Comparison of ENCODE assay signal across 13 cellular contexts in genomic region chr1:33336580-33336979, GRCh38. TPM values are rescaled to one million over a fixed set of nuclear protein-coding genes. Genes with fewer than 3 reads are reported as not detected.
A peak's percentile ranks its signal among the peaks of the same experiment; 100 is the strongest.
DNase-seq lines count a peak whose midpoint lies in the region; ATAC-seq and TF ChIP-seq lines count a peak whose summit lies in the region.
"Had no signal": no experiment of that assay in that cellular context is flagged by ENCODE, and none has a peak within 500 bp of the region (broad histone marks: within the 10 kb centered on the region; RNA-seq: fewer than 3 reads in every experiment).

No MANE protein-coding gene starts in this region.

- no peak for TF ChIP-seq CTCF in tibial artery (IDR thresholded peaks at IDR 0.05)
- no peak for TF ChIP-seq CTCF in CD4-positive, alpha-beta T cell (IDR thresholded peaks at IDR 0.05)

- peak overlapping the region; percentile 95 to 98 for H3K27ac ChIP-seq in tibial artery
- H3K27ac ChIP-seq in CD4-positive, alpha-beta T cell (ENCODE audit: low read depth, low read length), result no peak overlapping the region

- DNase-seq in NCI-H446 (lab: John Stamatoyannopoulos, UW) (peak; percentile 30 to 47), NCI-H446 treated with DMSO at 0.1 percent for 48 hours (lab: John Stamatoyannopoulos, UW) (no peak), SHP77 (lab: John Stamatoyannopoulos, UW) (peak; percentile 74 to 84), left lobe of liver (ENCODE audit: low spot score) (peak; percentile 33), tibial artery (no peak), middle frontal gyrus (ENCODE audit: extremely low spot score, low spot score) (no peak)
- DNase-seq in CD4-positive, alpha-beta T cell, result no peak
- DNase-seq: activated CD4-positive, alpha-beta T cell treated with anti-CD3 and anti-CD28 coated beads for 36 hours had no signal

- peaks cover 7 to 34% (median 21%) of the 10 kb centered on the region in 3 donors for H3K36me3 ChIP-seq in tibial artery

- CTCF ChIA-PET in CD4-positive, alpha-beta T cell (lab: Charles Lee), result no interaction called here

- peaks cover 43% of the 10 kb centered on the region for H3K36me3 Mint-ChIP-seq in CD4-positive, alpha-beta T cell (ENCODE audit: low read depth)

- H3K9me3 ChIP-seq in tibial artery, result no peaks in the 10 kb centered on the region
- no peaks in the 10 kb centered on the region for H3K9me3 ChIP-seq in CD4-positive, alpha-beta T cell (ENCODE audit: control insufficient read depth, low read length)

- peaks cover 52% of the 10 kb centered on the region for H3K4me1 Mint-ChIP-seq in CD4-positive, alpha-beta T cell (ENCODE audit: low read depth)

- no peaks in the 10 kb centered on the region for H3K9me3 Mint-ChIP-seq in CD4-positive, alpha-beta T cell
- H3K9me3 Mint-ChIP-seq: activated T-helper 2 cell treated with anti-CD3 and anti-CD28 coated beads, Interferon-gamma antibody, Interleukin-2, Interleukin-4, amounts not matched to agents 10 μg/mL and 5 μg/mL and 100 μg/mL, durations not matched to agents 14 hours and 24 hours and 36 hours had no signal

- POLR2A ChIA-PET in CD4-positive, alpha-beta T cell (lab: Charles Lee), result interaction anchor here (1.8 kb wide), 1 partner anchor 13 kb away, joined by 10 read pairs; no protein-coding TSS in a partner anchor

- H3K27me3 ChIP-seq in tibial artery, result no peaks in the 10 kb centered on the region
- H3K27me3 ChIP-seq in CD4-positive, alpha-beta T cell (ENCODE audit: control insufficient read depth, insufficient read depth, low read length), result no peaks in the 10 kb centered on the region

- H3K27me3 Mint-ChIP-seq in CD4-positive, alpha-beta T cell, result no peaks in the 10 kb centered on the region
- H3K27me3 Mint-ChIP-seq: activated CD4-positive, alpha-beta T cell treated with anti-CD3 and anti-CD28 coated beads for 36 hours had no signal

- no peak for ATAC-seq in left lobe of liver
- ATAC-seq in HG02759 (IDR thresholded peaks at IDR 0.05; ENCODE audit: unreplicated experiment), result no peak
- ATAC-seq in CD4-positive, alpha-beta T cell (ENCODE audit: poor library complexity), result no peak
- ATAC-seq: activated CD4-positive, alpha-beta T cell treated with anti-CD3 and anti-CD28 coated beads for 36 hours had no signal

- no peak overlapping the region for H3K4me3 Mint-ChIP-seq in CD4-positive, alpha-beta T cell
- H3K4me3 Mint-ChIP-seq: activated CD4-positive, alpha-beta T cell treated with anti-CD3 and anti-CD28 coated beads for 36 hours had no signal

- H3K4me3 ChIP-seq in tibial artery, result no peak overlapping the region
- H3K4me3 ChIP-seq: skin epidermis had no signal

- H3K4me1 ChIP-seq in tibial artery, result peaks cover 17 to 100% (median 96%) of the 10 kb centered on the region in 4 donors

- intact Hi-C loops in tibial artery (cut with DNase I; ENCODE audit: low total_unique reads), result no loop called here
- intact Hi-C loops in CD4-positive, alpha-beta T cell (cut with DNase I, micrococcal nuclease), result no loop called here

- H3K27ac Mint-ChIP-seq in CD4-positive, alpha-beta T cell, result no peak overlapping the region
- H3K27ac Mint-ChIP-seq: activated CD4-positive, alpha-beta T cell treated with anti-CD3 and anti-CD28 coated beads for 36 hours; activated T-helper 2 cell treated with anti-CD3 and anti-CD28 coated beads, Interferon-gamma antibody, Interleukin-2, Interleukin-4, amounts not matched to agents 10 μg/mL and 5 μg/mL and 100 μg/mL, durations not matched to agents 14 hours and 24 hours and 36 hours had no signal

RNA-seq across cellular contexts. Expression of gene A3GALT2, which starts 15.7 kb away (rescaled TPM):
- total RNA-seq in left lobe of liver, result not detected
- total RNA-seq in CD4-positive, alpha-beta T cell, result not detected
- total RNA-seq: activated CD4-positive, alpha-beta T cell treated with anti-CD3 and anti-CD28 coated beads for 36 hours; activated T-helper 2 cell treated with anti-CD3 and anti-CD28 coated beads, Interferon-gamma antibody, Interleukin-2, Interleukin-4, amounts not matched to agents 10 μg/mL and 5 μg/mL and 100 μg/mL, durations not matched to agents 14 hours and 24 hours and 36 hours; M059J; ureter had no signal

Comparison
In these comparisons a context has a peak if more than half of its experiments do, and no peak if none do; other contexts are left out.
1. DNase-seq: peak in NCI-H446 (2 of 2), SHP77 (2 of 2) and left lobe of liver (single experiment); none in NCI-H446 treated with DMSO at 0.1 percent for 48 hours (single experiment), tibial artery (0 of 2), CD4-positive, alpha-beta T cell (0 of 10) and middle frontal gyrus (single experiment).